Comparison of ENCODE assay signal across 8 cellular contexts in the genomic region with DNA sequence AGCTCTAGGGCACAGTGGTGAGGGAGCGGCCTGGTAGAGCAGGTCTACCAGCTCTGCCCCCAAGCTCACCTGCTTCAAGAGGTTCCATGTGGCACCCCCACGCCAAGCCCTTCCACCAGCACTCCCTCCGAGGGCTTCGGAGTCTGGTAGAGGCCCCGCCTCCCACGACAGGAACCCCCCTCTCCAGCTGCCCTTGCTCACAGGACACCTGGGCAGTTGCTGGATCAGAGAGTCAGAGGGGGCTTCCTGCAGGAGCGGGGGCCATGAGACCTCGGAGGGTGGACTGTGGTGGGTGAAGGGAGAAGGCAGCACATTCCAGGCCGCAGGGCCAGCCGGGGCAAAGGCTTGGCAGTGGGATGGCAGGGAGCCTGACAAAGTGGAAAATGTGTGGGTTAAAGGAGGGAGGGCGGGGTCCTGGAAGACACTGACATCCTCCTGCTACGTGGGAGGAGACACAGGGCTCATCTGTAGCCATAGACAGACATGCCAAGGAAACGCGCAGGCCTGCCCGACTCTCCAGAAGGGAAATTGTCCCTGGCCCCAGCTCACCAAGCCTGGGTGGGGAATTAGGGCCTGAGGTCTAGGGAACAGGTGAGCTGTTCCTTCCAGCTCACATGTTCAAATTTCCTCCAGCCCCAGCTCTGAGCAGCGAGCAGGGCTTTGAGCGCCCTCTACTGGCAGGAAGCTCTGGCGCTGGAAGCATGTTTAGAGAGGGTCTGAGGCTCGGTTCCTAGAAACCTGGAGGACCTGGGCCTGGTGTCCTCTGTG.
DNase-seq lines count a peak whose midpoint lies in the region; ATAC-seq and TF ChIP-seq lines count a peak whose summit lies in the region.

No MANE protein-coding gene starts in this region.

- H3K4me3 Mint-ChIP-seq in activated CD4-positive, alpha-beta T cell treated with anti-CD3 and anti-CD28 coated beads for 36 hours: no peak overlapping the region

- POLR2A ChIA-PET in activated CD4-positive, alpha-beta T cell treated with anti-CD3 and anti-CD28 coated beads for 36 hours (lab: Charles Lee): no interaction called here

- H3K36me3 Mint-ChIP-seq in activated CD4-positive, alpha-beta T cell treated with anti-CD3 and anti-CD28 coated beads for 36 hours (ENCODE audit: low read depth): no peaks in the 10 kb centered on the region

- H3K27me3 ChIP-seq in colonic mucosa (no peaks in the 10 kb centered on the region), liver (ENCODE audit: control insufficient read depth in 4 of 4, insufficient read depth in 4 of 4, low read length in 3 of 4) (peaks cover 0 to 4% (median 1%) of the 10 kb centered on the region in 4 donors)

- no peak overlapping the region for H3K27ac Mint-ChIP-seq in activated CD4-positive, alpha-beta T cell treated with anti-CD3 and anti-CD28 coated beads for 36 hours

- 46% methylated on average over 19 of the region's 19 CpGs for WGBS in liver

- peak; percentile 94 for TF ChIP-seq CTCF in colonic mucosa (IDR thresholded peaks at IDR 0.05)
- peak; percentile 89 for TF ChIP-seq CTCF in liver (IDR thresholded peaks at IDR 0.05; ENCODE audit: low read depth, low read length, missing input control)

- H3K27me3 Mint-ChIP-seq in activated CD4-positive, alpha-beta T cell treated with anti-CD3 and anti-CD28 coated beads for 36 hours: no peaks in the 10 kb centered on the region

- intact Hi-C loops in activated CD4-positive, alpha-beta T cell treated with anti-CD3 and anti-CD28 coated beads for 36 hours (cut with DNase I, micrococcal nuclease): loop anchor here (1.0 to 5.0 kb wide), 5 partner anchors 67 to 481 kb away; no protein-coding TSS in a partner anchor
- intact Hi-C loops in colonic mucosa (cut with DNase I): loop anchor here (5.0 kb wide), 2 partner anchors 69 to 474 kb away; no protein-coding TSS in a partner anchor

- H3K4me1 ChIP-seq in colonic mucosa: no peaks in the 10 kb centered on the region
- peaks cover 0 to 4% (median 0%) of the 10 kb centered on the region in 4 donors for H3K4me1 ChIP-seq in liver (ENCODE audit: control insufficient read depth in 4 of 4, insufficient read depth in 4 of 4, low read length in 3 of 4)

- H3K27ac ChIP-seq in colonic mucosa (no peak overlapping the region), liver (ENCODE audit: low read depth in 1 of 2, low read length in 2 of 2) (no peak overlapping the region)

- H3K36me3 ChIP-seq in colonic mucosa: no peaks in the 10 kb centered on the region
- no peaks in the 10 kb centered on the region for H3K36me3 ChIP-seq in liver (ENCODE audit: control insufficient read depth in 4 of 4, insufficient read depth in 3 of 4, low read depth in 1 of 4, low read length in 3 of 4)

- peak; percentile 65 for DNase-seq in ACHN
- DNase-seq in GM19238 (ENCODE audit: insufficient read length, low spot score): peak; percentile 76
- peak; percentile 84 for DNase-seq in NCI-H345 (lab: John Stamatoyannopoulos, UW)
- DNase-seq in activated CD4-positive, alpha-beta T cell treated with anti-CD3 and anti-CD28 coated beads for 36 hours: peak; percentile 91
- DNase-seq in colonic mucosa: peak; percentile 76
- peak; percentile 62 to 72 (median 68) for DNase-seq in stimulated activated CD4-positive, alpha-beta T cell treated with anti-CD3 and anti-CD28 coated beads, TNF-alpha, amount 100 ng/mL, for 48 hours (ENCODE audit: low read depth in 3 of 3)

- peaks cover 3% of the 10 kb centered on the region for H3K4me1 Mint-ChIP-seq in activated CD4-positive, alpha-beta T cell treated with anti-CD3 and anti-CD28 coated beads for 36 hours

- TF ChIP-seq RAD21 in liver (IDR thresholded peaks at IDR 0.05): peak; percentile 91 to 95

- H3K4me3 ChIP-seq in colonic mucosa: no peak overlapping the region
- no peak overlapping the region for H3K4me3 ChIP-seq in liver (ENCODE audit: low read depth in 1 of 3, low read length in 3 of 3)

- no peak overlapping the region for H3K9ac ChIP-seq in colonic mucosa (ENCODE audit: low read depth in 2 of 2, low read length in 2 of 2)
- no peak overlapping the region for H3K9ac ChIP-seq in liver (ENCODE audit: low read depth in 1 of 2, low read length in 2 of 2)

- H3K9me3 Mint-ChIP-seq in activated CD4-positive, alpha-beta T cell treated with anti-CD3 and anti-CD28 coated beads for 36 hours (ENCODE audit: low read depth): no peaks in the 10 kb centered on the region

- in situ Hi-C loops in ACHN (cut with HindIII; ENCODE audit: low pct_ligation_motif_present, low pct_unique_long_range_greater_than_20kb, low sequenced_read_pairs): no loop called here

- no peak for ATAC-seq in activated CD4-positive, alpha-beta T cell treated with anti-CD3 and anti-CD28 coated beads for 36 hours
- ATAC-seq in HG03354 (IDR thresholded peaks at IDR 0.05; ENCODE audit: poor library complexity, severe bottlenecking, unreplicated experiment): no peak

- CTCF ChIA-PET in activated CD4-positive, alpha-beta T cell treated with anti-CD3 and anti-CD28 coated beads for 36 hours (lab: Charles Lee): interaction anchor here (0.6 to 5.2 kb wide), 28 partner anchors 9 to 663 kb away, joined by 3 to 76 read pairs (median 4); a partner anchor contains a TSS

- H3K9me3 ChIP-seq in colonic mucosa (no peaks in the 10 kb centered on the region), liver (ENCODE audit: control insufficient read depth in 4 of 4, low read length in 3 of 4) (no peaks in the 10 kb centered on the region)

TF ChIP-seq in liver, 16 proteins besides CTCF, POLR2A, EP300 and RAD21:
- TF ChIP-seq, protein P1, sequence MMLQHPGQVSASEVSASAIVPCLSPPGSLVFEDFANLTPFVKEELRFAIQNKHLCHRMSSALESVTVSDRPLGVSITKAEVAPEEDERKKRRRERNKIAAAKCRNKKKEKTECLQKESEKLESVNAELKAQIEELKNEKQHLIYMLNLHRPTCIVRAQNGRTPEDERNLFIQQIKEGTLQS (IDR thresholded peaks at IDR 0.05): no peak
- TF ChIP-seq FOXA2 (IDR thresholded peaks at IDR 0.05): no peak
- TF ChIP-seq, protein P2, sequence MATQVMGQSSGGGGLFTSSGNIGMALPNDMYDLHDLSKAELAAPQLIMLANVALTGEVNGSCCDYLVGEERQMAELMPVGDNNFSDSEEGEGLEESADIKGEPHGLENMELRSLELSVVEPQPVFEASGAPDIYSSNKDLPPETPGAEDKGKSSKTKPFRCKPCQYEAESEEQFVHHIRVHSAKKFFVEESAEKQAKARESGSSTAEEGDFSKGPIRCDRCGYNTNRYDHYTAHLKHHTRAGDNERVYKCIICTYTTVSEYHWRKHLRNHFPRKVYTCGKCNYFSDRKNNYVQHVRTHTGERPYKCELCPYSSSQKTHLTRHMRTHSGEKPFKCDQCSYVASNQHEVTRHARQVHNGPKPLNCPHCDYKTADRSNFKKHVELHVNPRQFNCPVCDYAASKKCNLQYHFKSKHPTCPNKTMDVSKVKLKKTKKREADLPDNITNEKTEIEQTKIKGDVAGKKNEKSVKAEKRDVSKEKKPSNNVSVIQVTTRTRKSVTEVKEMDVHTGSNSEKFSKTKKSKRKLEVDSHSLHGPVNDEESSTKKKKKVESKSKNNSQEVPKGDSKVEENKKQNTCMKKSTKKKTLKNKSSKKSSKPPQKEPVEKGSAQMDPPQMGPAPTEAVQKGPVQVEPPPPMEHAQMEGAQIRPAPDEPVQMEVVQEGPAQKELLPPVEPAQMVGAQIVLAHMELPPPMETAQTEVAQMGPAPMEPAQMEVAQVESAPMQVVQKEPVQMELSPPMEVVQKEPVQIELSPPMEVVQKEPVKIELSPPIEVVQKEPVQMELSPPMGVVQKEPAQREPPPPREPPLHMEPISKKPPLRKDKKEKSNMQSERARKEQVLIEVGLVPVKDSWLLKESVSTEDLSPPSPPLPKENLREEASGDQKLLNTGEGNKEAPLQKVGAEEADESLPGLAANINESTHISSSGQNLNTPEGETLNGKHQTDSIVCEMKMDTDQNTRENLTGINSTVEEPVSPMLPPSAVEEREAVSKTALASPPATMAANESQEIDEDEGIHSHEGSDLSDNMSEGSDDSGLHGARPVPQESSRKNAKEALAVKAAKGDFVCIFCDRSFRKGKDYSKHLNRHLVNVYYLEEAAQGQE (IDR thresholded peaks at IDR 0.05): no peak
- no peak for TF ChIP-seq TAF1 (conservative IDR thresholded peaks at IDR 0.05)
- no peak for TF ChIP-seq NR2F2 (IDR thresholded peaks at IDR 0.05)
- no peak for TF ChIP-seq RXRA (IDR thresholded peaks at IDR 0.05)
- TF ChIP-seq JUND (IDR thresholded peaks at IDR 0.05): no peak
- no peak for TF ChIP-seq HNF4A (conservative IDR thresholded peaks at IDR 0.05)
- TF ChIP-seq YY1 (IDR thresholded peaks at IDR 0.05): no peak
- no peak for TF ChIP-seq SP1 (IDR thresholded peaks at IDR 0.05)
TF ChIP-seq in liver: peak in this region for 0.
